Comparison of ENCODE assay signal across 1 cellular context in genomic region chr12:76633415-76633814, GRCh38.
A peak's percentile ranks its signal among the peaks of the same experiment; 100 is the strongest.
TF ChIP-seq lines count a peak whose summit lies in the region.

No MANE protein-coding gene starts in this region.

TF ChIP-seq in HEK293, 187 proteins besides CTCF, POLR2A, EP300 and RAD21 (continued from another document):
- TF ChIP-seq, protein P1, sequence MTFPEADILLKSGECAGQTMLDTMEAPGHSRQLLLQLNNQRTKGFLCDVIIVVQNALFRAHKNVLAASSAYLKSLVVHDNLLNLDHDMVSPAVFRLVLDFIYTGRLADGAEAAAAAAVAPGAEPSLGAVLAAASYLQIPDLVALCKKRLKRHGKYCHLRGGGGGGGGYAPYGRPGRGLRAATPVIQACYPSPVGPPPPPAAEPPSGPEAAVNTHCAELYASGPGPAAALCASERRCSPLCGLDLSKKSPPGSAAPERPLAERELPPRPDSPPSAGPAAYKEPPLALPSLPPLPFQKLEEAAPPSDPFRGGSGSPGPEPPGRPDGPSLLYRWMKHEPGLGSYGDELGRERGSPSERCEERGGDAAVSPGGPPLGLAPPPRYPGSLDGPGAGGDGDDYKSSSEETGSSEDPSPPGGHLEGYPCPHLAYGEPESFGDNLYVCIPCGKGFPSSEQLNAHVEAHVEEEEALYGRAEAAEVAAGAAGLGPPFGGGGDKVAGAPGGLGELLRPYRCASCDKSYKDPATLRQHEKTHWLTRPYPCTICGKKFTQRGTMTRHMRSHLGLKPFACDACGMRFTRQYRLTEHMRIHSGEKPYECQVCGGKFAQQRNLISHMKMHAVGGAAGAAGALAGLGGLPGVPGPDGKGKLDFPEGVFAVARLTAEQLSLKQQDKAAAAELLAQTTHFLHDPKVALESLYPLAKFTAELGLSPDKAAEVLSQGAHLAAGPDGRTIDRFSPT (tag by site-specific recombination; IDR thresholded peaks at IDR 0.05), result 0 out of 2 replicates have a peak, but pooled peaks have one; percentile 37
- TF ChIP-seq FEZF1 (tag by site-specific recombination; IDR thresholded peaks at IDR 0.05) (0 out of 2 replicates have a peak, but pooled peaks have one; percentile 12), ZNF560 (tag by site-specific recombination; IDR thresholded peaks at IDR 0.05; ENCODE audit: borderline replicate concordance) (no peak), KLF1 (tag by site-specific recombination; IDR thresholded peaks at IDR 0.05) (peak; percentile 73), GLIS2 (tag by site-specific recombination; IDR thresholded peaks at IDR 0.05) (no peak), ZNF132 (tag by site-specific recombination; IDR thresholded peaks at IDR 0.05; ENCODE audit: borderline replicate concordance) (no peak)
- TF ChIP-seq, protein P2, sequence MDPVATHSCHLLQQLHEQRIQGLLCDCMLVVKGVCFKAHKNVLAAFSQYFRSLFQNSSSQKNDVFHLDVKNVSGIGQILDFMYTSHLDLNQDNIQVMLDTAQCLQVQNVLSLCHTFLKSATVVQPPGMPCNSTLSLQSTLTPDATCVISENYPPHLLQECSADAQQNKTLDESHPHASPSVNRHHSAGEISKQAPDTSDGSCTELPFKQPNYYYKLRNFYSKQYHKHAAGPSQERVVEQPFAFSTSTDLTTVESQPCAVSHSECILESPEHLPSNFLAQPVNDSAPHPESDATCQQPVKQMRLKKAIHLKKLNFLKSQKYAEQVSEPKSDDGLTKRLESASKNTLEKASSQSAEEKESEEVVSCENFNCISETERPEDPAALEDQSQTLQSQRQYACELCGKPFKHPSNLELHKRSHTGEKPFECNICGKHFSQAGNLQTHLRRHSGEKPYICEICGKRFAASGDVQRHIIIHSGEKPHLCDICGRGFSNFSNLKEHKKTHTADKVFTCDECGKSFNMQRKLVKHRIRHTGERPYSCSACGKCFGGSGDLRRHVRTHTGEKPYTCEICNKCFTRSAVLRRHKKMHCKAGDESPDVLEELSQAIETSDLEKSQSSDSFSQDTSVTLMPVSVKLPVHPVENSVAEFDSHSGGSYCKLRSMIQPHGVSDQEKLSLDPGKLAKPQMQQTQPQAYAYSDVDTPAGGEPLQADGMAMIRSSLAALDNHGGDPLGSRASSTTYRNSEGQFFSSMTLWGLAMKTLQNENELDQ (tag by site-specific recombination; IDR thresholded peaks at IDR 0.05; ENCODE audit: low read depth), result no peak
